Comparison of ENCODE assay signal across 8 cellular contexts in the genomic region with DNA sequence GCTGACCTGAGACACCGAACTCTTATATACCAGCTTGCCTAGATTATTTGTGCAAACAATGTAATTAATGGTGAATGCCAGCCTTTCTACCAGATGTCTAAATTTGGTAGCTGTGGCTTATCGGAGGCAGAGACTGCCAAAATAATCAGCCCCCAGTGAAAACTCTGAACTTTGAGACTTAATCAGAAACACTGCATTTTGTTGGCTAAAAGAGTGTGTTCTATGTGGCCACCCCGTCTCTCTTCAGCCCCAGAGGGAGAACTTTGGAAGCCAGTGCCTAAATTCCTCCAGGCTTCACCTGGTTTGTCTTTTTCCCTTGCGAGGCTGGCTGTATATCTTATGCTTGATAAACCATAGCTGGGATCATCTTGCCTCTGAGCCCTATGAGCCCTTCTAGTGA.
"Had no signal": no experiment of that assay in that cellular context is flagged by ENCODE, and none has a peak within 500 bp of the region (broad histone marks: within the 10 kb centered on the region; RNA-seq: fewer than 3 reads in every experiment).

No MANE protein-coding gene starts in this region.

- H3K27ac ChIP-seq: GM23248 had no signal

- H2AFZ ChIP-seq: GM23248 had no signal

- H3K4me3 ChIP-seq: GM23248 had no signal

- DNase-seq: H9, HCEC 1CT, KBM-7 had no signal

- H3K4me3 Mint-ChIP-seq: H9, IgD-negative memory B cell had no signal

- H3K27ac Mint-ChIP-seq: H9, IgD-negative memory B cell had no signal

- H3K9ac ChIP-seq: GM23248 had no signal

- H3K4me1 Mint-ChIP-seq: H9 had no signal

- H3K36me3 Mint-ChIP-seq: IgD-negative memory B cell had no signal

- FAIRE-seq: H1, H54, HTR-8/SVneo had no signal
